Comparison of ENCODE assay signal across 15 cellular contexts in the genomic region with DNA sequence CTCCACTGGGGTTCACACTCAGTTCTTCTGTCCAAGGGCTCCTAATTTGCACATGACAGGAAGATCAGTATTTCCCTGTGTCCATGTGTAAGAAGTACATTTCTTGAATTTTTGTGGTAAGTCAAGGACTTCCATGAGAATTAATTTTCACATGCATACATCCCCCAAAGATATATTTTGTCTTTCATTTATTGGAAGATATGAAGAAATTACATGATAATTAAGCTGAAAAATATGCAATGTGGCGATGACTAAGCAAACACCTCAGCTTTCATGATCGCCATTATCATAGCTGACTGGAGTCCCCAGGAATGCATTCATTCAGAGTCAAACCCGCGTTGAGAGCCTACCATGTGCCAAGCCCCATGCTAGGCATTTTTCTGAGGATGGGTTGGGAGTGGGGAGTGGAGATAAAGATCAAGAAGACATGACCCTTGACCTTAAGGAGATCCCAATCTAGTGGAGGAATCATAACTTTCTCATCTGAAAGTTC.
DNase-seq lines count a peak whose midpoint lies in the region; ATAC-seq, FAIRE-seq and TF ChIP-seq lines count a peak whose summit lies in the region.
"Had no signal": no experiment of that assay in that cellular context is flagged by ENCODE, and none has a peak within 500 bp of the region (broad histone marks: within the 10 kb centered on the region; RNA-seq: fewer than 3 reads in every experiment).

No MANE protein-coding gene starts in this region.

- no peaks in the 10 kb centered on the region for H4K20me1 ChIP-seq in K562 (replicated peaks; ENCODE audit: control insufficient read depth, insufficient read depth, low read length)
- H4K20me1 ChIP-seq: BLaER1 had no signal

- H3K9me3 Mint-ChIP-seq in activated T-cell treated with anti-CD3 and anti-CD28 coated beads, Interleukin-2, amount 50 U/mL, for 4 hours: no peaks in the 10 kb centered on the region
- H3K9me3 Mint-ChIP-seq in activated CD4-positive, alpha-beta T cell treated with anti-CD3 and anti-CD28 coated beads, Interleukin-2, amount 10 ng/mL, durations not matched to agents 7 days and 5 days: no peaks in the 10 kb centered on the region
- H3K9me3 Mint-ChIP-seq: activated T-cell treated with anti-CD3 and anti-CD28 coated beads, Interleukin-2, amount 50 U/mL, for 72 hours; brain; mesothelial cell of epicardium; stimulated activated naive B cell treated with anti-CD40 and anti-IgM and Interleukin-4, amounts not matched to agents 10 μg/mL and 1 μg/mL and 100 μg/mL, for 72 hours had no signal

- H3K27me3 Mint-ChIP-seq in activated T-cell treated with anti-CD3 and anti-CD28 coated beads, Interleukin-2, amount 50 U/mL, for 4 hours (ENCODE audit: low read depth): peaks cover 3% of the 10 kb centered on the region
- H3K27me3 Mint-ChIP-seq in activated CD4-positive, alpha-beta T cell treated with anti-CD3 and anti-CD28 coated beads, Interleukin-2, amount 10 ng/mL, durations not matched to agents 7 days and 5 days: peaks cover 2% of the 10 kb centered on the region
- H3K27me3 Mint-ChIP-seq: brain had no signal

- DNase-seq in AG10803 (ENCODE audit: low read depth): peak; percentile 97
- DNase-seq in HTR-8/SVneo (ENCODE audit: insufficient read length, low spot score): peak; percentile 56
- no peak for DNase-seq in K562 (ENCODE audit: extremely low read depth in 1 of 4, low spot score in 3 of 4)
- DNase-seq in kidney tubule cell (ENCODE audit: low spot score): peak; percentile 82
- DNase-seq in activated T-cell treated with anti-CD3 and anti-CD28 coated beads, Interleukin-2, amount 50 U/mL, for 4 hours: no peak
- DNase-seq in lower leg skin (ENCODE audit: low spot score in 2 of 2): no peak
- no peak for DNase-seq in stomach
- DNase-seq in activated CD4-positive, alpha-beta T cell treated with anti-CD3 and anti-CD28 coated beads, Interleukin-2, amount 10 ng/mL, durations not matched to agents 7 days and 5 days: no peak
- DNase-seq: activated T-cell treated with anti-CD3 and anti-CD28 coated beads, Interleukin-2, amount 50 U/mL, for 72 hours; stimulated activated naive B cell treated with anti-CD40 and anti-IgM and Interleukin-4, amounts not matched to agents 10 μg/mL and 1 μg/mL and 100 μg/mL, for 72 hours had no signal

- no peaks in the 10 kb centered on the region for H3K4me1 Mint-ChIP-seq in activated T-cell treated with anti-CD3 and anti-CD28 coated beads, Interleukin-2, amount 50 U/mL, for 4 hours (ENCODE audit: low read depth)
- H3K4me1 Mint-ChIP-seq in activated CD4-positive, alpha-beta T cell treated with anti-CD3 and anti-CD28 coated beads, Interleukin-2, amount 10 ng/mL, durations not matched to agents 7 days and 5 days: no peaks in the 10 kb centered on the region
- H3K4me1 Mint-ChIP-seq: stimulated activated naive B cell treated with anti-CD40 and anti-IgM and Interleukin-4, amounts not matched to agents 10 μg/mL and 1 μg/mL and 100 μg/mL, for 72 hours had no signal

- H3K4me2 ChIP-seq in K562 (ENCODE audit: insufficient read depth, low read length): no peak overlapping the region
- H3K4me2 ChIP-seq: BLaER1 had no signal

- POLR2A ChIA-PET in K562 (lab: Yijun Ruan, JAX): no interaction called here
- POLR2A ChIA-PET in activated CD4-positive, alpha-beta T cell treated with anti-CD3 and anti-CD28 coated beads, Interleukin-2, amount 10 ng/mL, durations not matched to agents 7 days and 5 days (lab: Charles Lee): no interaction called here

- no peak for FAIRE-seq in HTR-8/SVneo (lab: Jason Lieb, UNC)
- no peak for FAIRE-seq in K562 (lab: Jason Lieb, UNC)
- FAIRE-seq: endometrium had no signal

- H2AFZ ChIP-seq in K562 (ENCODE audit: low read depth, low read length): no peak overlapping the region
- H2AFZ ChIP-seq: parathyroid adenoma had no signal

- no peaks in the 10 kb centered on the region for H3K36me3 Mint-ChIP-seq in activated T-cell treated with anti-CD3 and anti-CD28 coated beads, Interleukin-2, amount 50 U/mL, for 4 hours (ENCODE audit: insufficient read depth)
- H3K36me3 Mint-ChIP-seq in activated CD4-positive, alpha-beta T cell treated with anti-CD3 and anti-CD28 coated beads, Interleukin-2, amount 10 ng/mL, durations not matched to agents 7 days and 5 days (ENCODE audit: low read depth): no peaks in the 10 kb centered on the region
- H3K36me3 Mint-ChIP-seq: brain; mesothelial cell of epicardium; stimulated activated naive B cell treated with anti-CD40 and anti-IgM and Interleukin-4, amounts not matched to agents 10 μg/mL and 1 μg/mL and 100 μg/mL, for 72 hours had no signal

- H3K9me3 ChIP-seq in K562 (replicated peaks; ENCODE audit: control insufficient read depth, insufficient read depth, low read depth, low read length): no peaks in the 10 kb centered on the region
- H3K9me3 ChIP-seq in stomach: no peaks in the 10 kb centered on the region
- H3K9me3 ChIP-seq: BLaER1 had no signal

- H3K27ac ChIP-seq in K562 (ENCODE audit: extremely low read depth, low read depth, low read length) (no peak overlapping the region), stomach (no peak overlapping the region)
- H3K27ac ChIP-seq: BLaER1, parathyroid adenoma had no signal

- peaks cover 2% of the 10 kb centered on the region for H3K9me1 ChIP-seq in K562 (ENCODE audit: control insufficient read depth, insufficient read depth, low read length)

- H3K36me3 ChIP-seq in K562 (ENCODE audit: control insufficient read depth, insufficient read depth, low read length) (no peaks in the 10 kb centered on the region), stomach (no peaks in the 10 kb centered on the region)
- H3K36me3 ChIP-seq: BLaER1 had no signal

- TF ChIP-seq CTCF in AG10803 (conservative IDR thresholded peaks at IDR 0.05; ENCODE audit: low read length): no peak
- no peak for TF ChIP-seq CTCF in K562 (IDR thresholded peaks at IDR 0.05 in 2 of 3, conservative IDR thresholded peaks at IDR 0.05 in 1 of 3; ENCODE audit: insufficient read depth in 2 of 3, low read depth in 1 of 3, low read length in 3 of 3)
- no peak for TF ChIP-seq CTCF in lower leg skin (IDR thresholded peaks at IDR 0.05)
- no peak for TF ChIP-seq CTCF in stomach (IDR thresholded peaks at IDR 0.05)

- no peak for TF ChIP-seq RAD21 in K562 (CRISPR knock-in tag; conservative IDR thresholded peaks at IDR 0.05 in 1 of 2, IDR thresholded peaks at IDR 0.05 in 1 of 2)

- intact Hi-C loops in K562 (cut with micrococcal nuclease): no loop called here
- intact Hi-C loops in lower leg skin (cut with DNase I; ENCODE audit: low total_unique reads): no loop called here
- intact Hi-C loops in stomach (cut with DNase I; ENCODE audit: low total_unique reads): no loop called here

- H3K4me3 Mint-ChIP-seq in activated T-cell treated with anti-CD3 and anti-CD28 coated beads, Interleukin-2, amount 50 U/mL, for 4 hours: no peak overlapping the region
- no peak overlapping the region for H3K4me3 Mint-ChIP-seq in activated CD4-positive, alpha-beta T cell treated with anti-CD3 and anti-CD28 coated beads, Interleukin-2, amount 10 ng/mL, durations not matched to agents 7 days and 5 days
- H3K4me3 Mint-ChIP-seq: activated T-cell treated with anti-CD3 and anti-CD28 coated beads, Interleukin-2, amount 50 U/mL, for 72 hours; brain; mesothelial cell of epicardium; stimulated activated naive B cell treated with anti-CD40 and anti-IgM and Interleukin-4, amounts not matched to agents 10 μg/mL and 1 μg/mL and 100 μg/mL, for 72 hours had no signal

- no peak overlapping the region for H3K4me3 ChIP-seq in AG10803 (ENCODE audit: low read length)
- no peak overlapping the region for H3K4me3 ChIP-seq in K562
- H3K4me3 ChIP-seq in lower leg skin (ENCODE audit: low read depth, poor library complexity, severe bottlenecking): no peak overlapping the region
- no peak overlapping the region for H3K4me3 ChIP-seq in stomach
- H3K4me3 ChIP-seq: BLaER1 had no signal

- CTCF ChIA-PET in K562 (lab: Yijun Ruan, JAX; ENCODE audit: low intra/inter-chr PET ratio): no interaction called here
- CTCF ChIA-PET in activated CD4-positive, alpha-beta T cell treated with anti-CD3 and anti-CD28 coated beads, Interleukin-2, amount 10 ng/mL, durations not matched to agents 7 days and 5 days (lab: Charles Lee): no interaction called here

- H3K27ac Mint-ChIP-seq in activated CD4-positive, alpha-beta T cell treated with anti-CD3 and anti-CD28 coated beads, Interleukin-2, amount 10 ng/mL, durations not matched to agents 7 days and 5 days: no peak overlapping the region
- H3K27ac Mint-ChIP-seq: activated T-cell treated with anti-CD3 and anti-CD28 coated beads, Interleukin-2, amount 50 U/mL, for 72 hours; brain; mesothelial cell of epicardium; stimulated activated naive B cell treated with anti-CD40 and anti-IgM and Interleukin-4, amounts not matched to agents 10 μg/mL and 1 μg/mL and 100 μg/mL, for 72 hours had no signal

- WGBS in K562 (ENCODE audit: insufficient coverage, low coverage, missing lambda C conversion rate): 8% methylated on average over 4 of the region's 4 CpGs
- 81 to 88% methylated on average over 4 of the region's 4 CpGs for whole genome bisulfite sequencing in lower leg skin, 2 donors
- WGBS in stomach, 5 donors: 83 to 98% (median 95%) methylated on average over 4 of the region's 4 CpGs

- peaks cover 0 to 13% of the 10 kb centered on the region in 2 experiments; a peak in 1 of 5 replicates for H3K27me3 ChIP-seq in K562 (ENCODE audit: control insufficient read depth in 2 of 2, insufficient read depth in 2 of 2, low read length in 2 of 2)
- no peaks in the 10 kb centered on the region for H3K27me3 ChIP-seq in stomach
- H3K27me3 ChIP-seq: BLaER1 had no signal

- H3K79me2 ChIP-seq in K562 (ENCODE audit: control insufficient read depth, insufficient read depth, low read length): no peaks in the 10 kb centered on the region
- H3K79me2 ChIP-seq: parathyroid adenoma had no signal

- TF ChIP-seq POLR2A in K562 (conservative IDR thresholded peaks at IDR 0.05) (no peak), lower leg skin (IDR thresholded peaks at IDR 0.05) (no peak), stomach (IDR thresholded peaks at IDR 0.05) (no peak)

- no peak for ATAC-seq in K562
- ATAC-seq in activated T-cell treated with anti-CD3 and anti-CD28 coated beads, Interleukin-2, amount 50 U/mL, for 4 hours: no peak
- ATAC-seq: activated T-cell treated with anti-CD3 and anti-CD28 coated beads, Interleukin-2, amount 50 U/mL, for 72 hours; stimulated activated naive B cell treated with anti-CD40 and anti-IgM and Interleukin-4, amounts not matched to agents 10 μg/mL and 1 μg/mL and 100 μg/mL, for 72 hours had no signal

- in situ Hi-C loops in K562 (cut with MboI): no loop called here

- no TSS peak for BruUV-seq in K562 (replicated peaks; lab: Mats Ljungman, UMichigan)

- TF ChIP-seq EP300 in K562 (IDR thresholded peaks at IDR 0.05; ENCODE audit: low read length) (no peak), stomach (IDR thresholded peaks at IDR 0.05) (no peak)

- H3K9ac ChIP-seq in K562 (ENCODE audit: insufficient read depth in 1 of 2, low read depth in 2 of 2, low read length in 2 of 2): no peak overlapping the region
- H3K9ac ChIP-seq: BLaER1, parathyroid adenoma had no signal

- H3K4me1 ChIP-seq in K562 (replicated peaks in 1 of 2; ENCODE audit: control insufficient read depth in 2 of 2, insufficient read depth in 2 of 2, low read length in 2 of 2) (peaks cover 0 to 11% of the 10 kb centered on the region in 2 experiments; a peak in 1 of 5 replicates), stomach (peaks cover 0 to 18% (median 13%) of the 10 kb centered on the region in 4 donors)
- H3K4me1 ChIP-seq: BLaER1, parathyroid adenoma had no signal

TF ChIP-seq in K562, 482 proteins besides CTCF, POLR2A, EP300 and RAD21 (continues in another document):
- 0 out of 4 replicates have a peak, but pooled peaks of 1 of the 2 experiments have one; percentile 30 for TF ChIP-seq TRIM24 (IDR thresholded peaks at IDR 0.05)

Comparison
In these comparisons a context has a peak if more than half of its experiments do, and no peak if none do; other contexts are left out.
1. DNase-seq: peak in AG10803 (single experiment), HTR-8/SVneo (single experiment) and kidney tubule cell (single experiment); none in K562 (0 of 4), activated T-cell treated with anti-CD3 and anti-CD28 coated beads, Interleukin-2, amount 50 U/mL, for 4 hours (single experiment), lower leg skin (0 of 2), stomach (single experiment) and activated CD4-positive, alpha-beta T cell treated with anti-CD3 and anti-CD28 coated beads, Interleukin-2, amount 10 ng/mL, durations not matched to agents 7 days and 5 days (single experiment).